8 cellular contexts compared by ENCODE assay signal in the genomic region with DNA sequence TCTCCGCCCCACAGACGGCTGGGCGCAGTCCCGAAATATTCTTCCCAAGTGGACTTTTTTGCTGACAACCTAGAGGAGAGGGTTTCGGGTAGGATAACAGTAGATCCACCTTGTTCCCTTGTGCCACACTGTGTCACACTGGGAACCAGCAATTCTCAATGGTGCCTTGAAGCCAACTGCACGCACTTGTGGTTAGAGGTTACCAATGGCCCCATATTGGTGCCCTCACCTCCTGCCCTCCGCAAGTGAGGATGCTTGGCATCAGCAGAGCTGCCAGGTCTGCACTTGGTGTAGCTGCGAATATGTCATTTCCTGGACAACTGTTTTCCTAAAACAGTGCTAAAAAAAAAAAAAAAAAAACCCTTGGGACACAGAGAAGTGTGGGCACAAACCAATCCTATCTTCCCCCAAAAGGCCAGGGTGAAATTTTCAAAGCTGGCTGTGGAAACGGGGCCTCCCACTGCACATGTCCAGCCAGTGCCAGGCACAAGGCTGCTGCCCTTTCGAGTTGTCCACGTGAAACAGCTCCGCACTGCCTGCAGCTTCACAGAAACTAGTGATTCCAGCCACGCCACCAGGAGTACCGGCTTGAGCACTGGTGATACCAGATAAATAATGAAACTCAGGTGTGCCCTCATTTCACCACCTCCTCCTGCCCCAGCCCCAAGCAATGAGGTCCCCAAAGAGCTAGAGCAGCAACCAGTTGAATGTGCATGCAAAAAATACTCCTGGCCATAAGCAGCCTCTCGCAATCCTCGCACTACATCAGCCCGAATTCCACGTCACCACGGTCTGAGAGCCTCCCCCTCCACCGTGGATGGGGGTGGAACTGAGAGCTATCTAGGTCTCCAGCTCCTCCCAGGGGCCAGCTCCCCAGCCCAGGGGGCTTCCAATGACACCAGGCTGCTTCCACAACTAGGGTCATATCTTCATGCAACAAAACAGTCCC. TPM values are rescaled to one million over a fixed set of nuclear protein-coding genes. Genes with fewer than 3 reads are reported as not detected.
DNase-seq lines count a peak whose midpoint lies in the region; ATAC-seq and TF ChIP-seq lines count a peak whose summit lies in the region.

No MANE protein-coding gene starts in this region.

- no peaks in the 10 kb centered on the region for H3K9me3 Mint-ChIP-seq in osteocyte (ENCODE audit: unreplicated experiment)

- intact Hi-C loops in dorsolateral prefrontal cortex (cut with DNase I), result loop anchor here (2.0 to 10.0 kb wide), 7 partner anchors 36 to 458 kb away; a partner anchor contains a TSS

- DNase-seq in T-helper 22 cell (ENCODE audit: low read depth) (peak; percentile 74), dorsolateral prefrontal cortex (peak in 7 of 10 donors; percentile 54 to 64 (median 62)), osteocyte (ENCODE audit: extremely low spot score, unreplicated experiment) (no peak), LoVo (ENCODE audit: low spot score) (no peak), DMS 273 (lab: John Stamatoyannopoulos, UW; ENCODE audit: unreplicated experiment) (no peak)

- peaks cover 12% of the 10 kb centered on the region for H3K36me3 Mint-ChIP-seq in osteocyte (ENCODE audit: unreplicated experiment)

- H3K27ac Mint-ChIP-seq in osteocyte (ENCODE audit: unreplicated experiment), result peak overlapping the region; percentile 59

- H3K4me3 Mint-ChIP-seq in osteocyte (ENCODE audit: unreplicated experiment), result no peak overlapping the region

- TF ChIP-seq POLR2A in GM18505 (IDR thresholded peaks at IDR 0.05; ENCODE audit: borderline replicate concordance, extremely low read depth, insufficient read depth, insufficient read length), result peak; percentile 66

- TF ChIP-seq CTCF in dorsolateral prefrontal cortex (IDR thresholded peaks at IDR 0.05 in 54 of 56, conservative IDR thresholded peaks at IDR 0.05 in 2 of 56; ENCODE audit: low read depth in 1 of 56, partially characterized antibody in 56 of 56) (peak in 4 of 56 donors; percentile 8 to 28 (median 12)), osteocyte (IDR thresholded peaks at IDR 0.05) (no peak)

- peak overlapping the region in 55 of 59 donors; percentile 4 to 64 (median 40) for H3K4me3 ChIP-seq in dorsolateral prefrontal cortex

- H3K27ac ChIP-seq in dorsolateral prefrontal cortex, result peak overlapping the region; percentile 36 to 94 (median 88)

- no peaks in the 10 kb centered on the region for H3K27me3 Mint-ChIP-seq in osteocyte (ENCODE audit: unreplicated experiment)

- peaks cover 41% of the 10 kb centered on the region for H3K4me1 Mint-ChIP-seq in osteocyte (ENCODE audit: unreplicated experiment)

- no peaks in the 10 kb centered on the region for H3K27me3 ChIP-seq in dorsolateral prefrontal cortex

- no peak for ATAC-seq in GM18505 (IDR thresholded peaks at IDR 0.05; ENCODE audit: unreplicated experiment)
- ATAC-seq in GM18868 (IDR thresholded peaks at IDR 0.05; ENCODE audit: unreplicated experiment), result no peak
- ATAC-seq in GM21825 (IDR thresholded peaks at IDR 0.05; ENCODE audit: unreplicated experiment), result no peak

RNA-seq across cellular contexts. Expression of a gene that starts 51.2 kb away (rescaled TPM):
- total RNA-seq in dorsolateral prefrontal cortex, result 10 to 100 TPM; 44.3 to 74.1 (median 56.9) TPM
- 31.2 and 32.6 TPM in 2 replicates for total RNA-seq in osteocyte

RNA-seq across cellular contexts. Expression of a gene that starts 51.4 kb away (rescaled TPM):
- total RNA-seq in dorsolateral prefrontal cortex (10 to 100 TPM; 33.2 to 64.4 (median 43.1) TPM), osteocyte (38.9 and 45.9 TPM in 2 replicates)

Comparison
In these comparisons a context has a peak if more than half of its experiments do, and no peak if none do; other contexts are left out.
1. DNase-seq: peak in T-helper 22 cell (single experiment) and dorsolateral prefrontal cortex (7 of 10); none in osteocyte (single experiment), LoVo (single experiment) and DMS 273 (single experiment).